2 cellular contexts compared by ENCODE assay signal in genomic region chr4:38615847-38616246, GRCh38.
TF ChIP-seq lines count a peak whose summit lies in the region.

No MANE protein-coding gene starts in this region.

TF ChIP-seq in HepG2, 621 proteins besides CTCF, POLR2A, EP300 and RAD21 (continues in another document):
- TF ChIP-seq ARID4A (CRISPR knock-in tag; IDR thresholded peaks at IDR 0.05; ENCODE audit: borderline replicate concordance) = no peak
- no peak for TF ChIP-seq STAT6 (CRISPR knock-in tag; IDR thresholded peaks at IDR 0.05; ENCODE audit: borderline replicate concordance)
- TF ChIP-seq SALL2 (CRISPR knock-in tag; IDR thresholded peaks at IDR 0.05) = no peak
- TF ChIP-seq ZNF569 (CRISPR knock-in tag; IDR thresholded peaks at IDR 0.05; ENCODE audit: borderline replicate concordance) = no peak
- TF ChIP-seq SOX5 (CRISPR knock-in tag; IDR thresholded peaks at IDR 0.05; ENCODE audit: borderline replicate concordance) = no peak
- TF ChIP-seq ZNF776 (CRISPR knock-in tag; IDR thresholded peaks at IDR 0.05) = no peak
- TF ChIP-seq BRD4 (CRISPR knock-in tag; IDR thresholded peaks at IDR 0.05) = no peak
- TF ChIP-seq ZBTB34 (CRISPR knock-in tag; IDR thresholded peaks at IDR 0.05) = no peak
- TF ChIP-seq DMAP1 (CRISPR knock-in tag; IDR thresholded peaks at IDR 0.05) = no peak

TF ChIP-seq in GM23338, 12 proteins besides CTCF, POLR2A, EP300 and RAD21:
- TF ChIP-seq NANOG (IDR thresholded peaks at IDR 0.05; ENCODE audit: borderline replicate concordance) = no peak
- TF ChIP-seq CREB1 (CRISPR knock-in tag; IDR thresholded peaks at IDR 0.05; ENCODE audit: low read depth) = no peak
- no peak for TF ChIP-seq ETS1 (IDR thresholded peaks at IDR 0.05)
- TF ChIP-seq ZNF331 (CRISPR knock-in tag; IDR thresholded peaks at IDR 0.05; ENCODE audit: low read depth) = no peak
- no peak for TF ChIP-seq ZNF114 (CRISPR knock-in tag; IDR thresholded peaks at IDR 0.05)
- TF ChIP-seq POLR2AphosphoS5 (IDR thresholded peaks at IDR 0.05; ENCODE audit: low read depth) = no peak
- no peak for TF ChIP-seq REST (IDR thresholded peaks at IDR 0.05; ENCODE audit: unreplicated experiment)
